ENCODE assay signal across 8 cellular contexts in genomic region chr1:30748098-30748698, GRCh38. TPM values are rescaled to one million over a fixed set of nuclear protein-coding genes. Genes with fewer than 3 reads are reported as not detected.
A peak's percentile ranks its signal among the peaks of the same experiment; 100 is the strongest.
DNase-seq lines count a peak whose midpoint lies in the region; ATAC-seq lines count a peak whose summit lies in the region.

No MANE protein-coding gene starts in this region.

- intact Hi-C loops in Right ventricle myocardium superior (cut with DNase I), result no loop called here

- no peaks in the 10 kb centered on the region for H3K36me3 ChIP-seq in mucosa of rectum (ENCODE audit: control insufficient read depth in 2 of 2, insufficient read depth in 2 of 2, low read length in 2 of 2)

- peak overlapping the region in 1 of 2 donors; percentile 17 for H3K9ac ChIP-seq in mucosa of rectum (ENCODE audit: low read depth in 1 of 2, low read length in 2 of 2)

- peaks cover 5 to 17% of the 10 kb centered on the region in 2 donors for H3K36me3 Mint-ChIP-seq in activated T-cell treated with anti-CD3 and anti-CD28 coated beads, Interleukin-2, amount 50 U/mL, for 72 hours (ENCODE audit: insufficient read depth in 2 of 2)

- ATAC-seq in activated T-cell treated with anti-CD3 and anti-CD28 coated beads, Interleukin-2, amount 50 U/mL, for 72 hours (replicated peaks in 1 of 2), result peak; percentile 1
- no peak for ATAC-seq in Right ventricle myocardium superior (ENCODE audit: poor library complexity)
- ATAC-seq in GM21381 (IDR thresholded peaks at IDR 0.05; ENCODE audit: unreplicated experiment), result no peak
- ATAC-seq in GM18517 (IDR thresholded peaks at IDR 0.05; ENCODE audit: unreplicated experiment), result no peak

- peak; percentile 90 for DNase-seq in DMS 273 (lab: John Stamatoyannopoulos, UW; ENCODE audit: unreplicated experiment)
- DNase-seq in LoVo (ENCODE audit: low spot score), result peak; percentile 70
- no peak for DNase-seq in activated T-cell treated with anti-CD3 and anti-CD28 coated beads, Interleukin-2, amount 50 U/mL, for 72 hours
- DNase-seq in Right ventricle myocardium superior, result no peak
- no peak for DNase-seq in activated gamma-delta T cell (lab: John Stamatoyannopoulos, UW)

- no peaks in the 10 kb centered on the region for H3K27me3 Mint-ChIP-seq in activated T-cell treated with anti-CD3 and anti-CD28 coated beads, Interleukin-2, amount 50 U/mL, for 72 hours (ENCODE audit: low read depth)

- H3K4me3 Mint-ChIP-seq in activated T-cell treated with anti-CD3 and anti-CD28 coated beads, Interleukin-2, amount 50 U/mL, for 72 hours, result peak overlapping the region; percentile 86 to 99

- no peak overlapping the region for H3K4me3 ChIP-seq in mucosa of rectum (ENCODE audit: low read length in 2 of 2)

- peak overlapping the region; percentile 98 for H3K27ac Mint-ChIP-seq in activated T-cell treated with anti-CD3 and anti-CD28 coated beads, Interleukin-2, amount 50 U/mL, for 72 hours

- no peaks in the 10 kb centered on the region for H3K9me3 ChIP-seq in mucosa of rectum (ENCODE audit: control insufficient read depth in 2 of 2, low read length in 2 of 2)

- H3K4me1 Mint-ChIP-seq in activated T-cell treated with anti-CD3 and anti-CD28 coated beads, Interleukin-2, amount 50 U/mL, for 72 hours (ENCODE audit: low read depth), result peaks cover 99% of the 10 kb centered on the region

- peak overlapping the region; percentile 52 to 76 for H3K27ac ChIP-seq in mucosa of rectum (ENCODE audit: low read depth in 2 of 2, low read length in 2 of 2)

- no peaks in the 10 kb centered on the region for H3K27me3 ChIP-seq in mucosa of rectum (ENCODE audit: control insufficient read depth in 2 of 2, insufficient read depth in 2 of 2, low read length in 2 of 2)

- peaks cover 39 to 62% of the 10 kb centered on the region in 2 donors for H3K4me1 ChIP-seq in mucosa of rectum (ENCODE audit: control insufficient read depth in 2 of 2, insufficient read depth in 2 of 2, low read length in 2 of 2)

- no peaks in the 10 kb centered on the region for H3K9me3 Mint-ChIP-seq in activated T-cell treated with anti-CD3 and anti-CD28 coated beads, Interleukin-2, amount 50 U/mL, for 72 hours

RNA-seq across cellular contexts. Expression of gene LAPTM5, which starts 9.4 kb away (rescaled TPM):
- total RNA-seq in activated T-cell treated with anti-CD3 and anti-CD28 coated beads, Interleukin-2, amount 50 U/mL, for 72 hours, result 100 to 1,000 TPM; 220 to 281 TPM
- 19.5 TPM for total RNA-seq in Right ventricle myocardium superior

RNA-seq across cellular contexts. Expression of gene MATN1, which starts 24.8 kb away (rescaled TPM):
- 1 to 10 TPM; 1.0 to 1.2 TPM for total RNA-seq in activated T-cell treated with anti-CD3 and anti-CD28 coated beads, Interleukin-2, amount 50 U/mL, for 72 hours
- total RNA-seq in Right ventricle myocardium superior, result not detected

Comparison
In these comparisons a context has a peak if more than half of its experiments do, and no peak if none do; other contexts are left out.
1. DNase-seq: peak in DMS 273 (single experiment) and LoVo (single experiment); none in activated T-cell treated with anti-CD3 and anti-CD28 coated beads, Interleukin-2, amount 50 U/mL, for 72 hours (0 of 2), Right ventricle myocardium superior (single experiment) and activated gamma-delta T cell (single experiment).
2. ATAC-seq: peak in activated T-cell treated with anti-CD3 and anti-CD28 coated beads, Interleukin-2, amount 50 U/mL, for 72 hours (2 of 2); none in Right ventricle myocardium superior (single experiment), GM21381 (single experiment) and GM18517 (single experiment).
3. RNA of gene LAPTM5, which starts 9.4 kb away (total RNA-seq): 220 to 281 TPM in activated T-cell treated with anti-CD3 and anti-CD28 coated beads, Interleukin-2, amount 50 U/mL, for 72 hours; 19.5 TPM in Right ventricle myocardium superior (single experiment); every median in the first group is over 10 times any median in the second.